Comparison of ENCODE assay signal across 9 cellular contexts in the genomic region with DNA sequence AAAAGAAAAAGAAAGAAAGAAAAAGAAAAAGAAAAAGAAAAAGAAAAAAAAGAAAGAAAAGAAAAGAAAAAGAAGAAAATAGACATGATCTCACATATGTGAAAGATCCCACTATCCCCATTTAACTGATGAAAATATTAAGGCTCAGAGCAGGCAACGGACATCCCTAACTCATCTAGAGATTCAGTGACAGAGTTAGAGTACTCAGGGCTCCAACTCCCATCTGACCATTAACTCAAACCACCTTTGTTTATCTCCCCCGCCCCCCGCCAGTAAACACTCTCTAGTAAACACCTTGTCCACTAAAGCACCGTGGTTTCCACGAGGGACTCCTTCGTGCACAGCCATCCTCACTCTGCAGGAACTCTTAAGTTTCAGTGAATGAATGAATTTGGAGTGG.
DNase-seq lines count a peak whose midpoint lies in the region; ATAC-seq and TF ChIP-seq lines count a peak whose summit lies in the region.
"Had no signal": no experiment of that assay in that cellular context is flagged by ENCODE, and none has a peak within 500 bp of the region (broad histone marks: within the 10 kb centered on the region; RNA-seq: fewer than 3 reads in every experiment).

No MANE protein-coding gene starts in this region.

- intact Hi-C loops in sigmoid colon (cut with DNase I), result loop anchor here (2.0 to 5.0 kb wide), 2 partner anchors 74 to 246 kb away; no protein-coding TSS in a partner anchor

- TF ChIP-seq CTCF in foreskin keratinocyte (conservative IDR thresholded peaks at IDR 0.05) (no peak), sigmoid colon (IDR thresholded peaks at IDR 0.05) (no peak)

- H3K4me1 Mint-ChIP-seq in T-helper 17 cell, result peaks cover 45% of the 10 kb centered on the region

- DNase-seq in T-helper 17 cell (no peak), foreskin keratinocyte (no peak), sigmoid colon (no peak), amniotic stem cell (lab: John Stamatoyannopoulos, UW) (no peak), DMS153 treated with DMSO at 0.1 percent for 48 hours (lab: John Stamatoyannopoulos, UW; ENCODE audit: unreplicated experiment) (no peak)
- no peak for DNase-seq in activated CD4-positive, alpha-beta T cell treated with anti-CD3 and anti-CD28 coated beads for 1 hour

- no peaks in the 10 kb centered on the region for H3K36me3 ChIP-seq in ES-I3 (ENCODE audit: insufficient read depth, low read length)
- no peaks in the 10 kb centered on the region for H3K36me3 ChIP-seq in sigmoid colon

- H3K9me3 ChIP-seq in ES-I3 (ENCODE audit: control insufficient read depth, insufficient read depth, low read length), result no peaks in the 10 kb centered on the region
- H3K9me3 ChIP-seq in T-helper 17 cell (ENCODE audit: control insufficient read depth, low read length, poor library complexity, severe bottlenecking), result no peaks in the 10 kb centered on the region
- H3K9me3 ChIP-seq in sigmoid colon, result no peaks in the 10 kb centered on the region

- H3K4me3 Mint-ChIP-seq in T-helper 17 cell, result peak overlapping the region; percentile 92

- H3K9ac ChIP-seq in ES-I3 (ENCODE audit: low read depth, low read length), result peak overlapping the region; percentile 56; the same call in 1 of the 2 replicates

- no peak for TF ChIP-seq EP300 in sigmoid colon (IDR thresholded peaks at IDR 0.05)

- no peak overlapping the region for H3K4me3 ChIP-seq in sigmoid colon

- no peak for ATAC-seq in T-helper 17 cell
- no peak for ATAC-seq in foreskin keratinocyte
- ATAC-seq in GM18861 (IDR thresholded peaks at IDR 0.05; ENCODE audit: unreplicated experiment), result no peak
- ATAC-seq: activated CD4-positive, CD25-positive, alpha-beta regulatory T cell treated with anti-CD3 and anti-CD28 coated beads, Interleukin-2, amount 50 U/mL, for 24 hours had no signal

- H3K36me3 Mint-ChIP-seq in T-helper 17 cell (ENCODE audit: low read depth), result peaks cover 2% of the 10 kb centered on the region

- H3K27ac ChIP-seq in foreskin keratinocyte (peak overlapping the region; percentile 96), sigmoid colon (peak overlapping the region; percentile 87 to 98 (median 94))

- H3K27me3 ChIP-seq in foreskin keratinocyte, result no peaks in the 10 kb centered on the region
- no peaks in the 10 kb centered on the region for H3K27me3 ChIP-seq in sigmoid colon

- no peaks in the 10 kb centered on the region for H3K27me3 Mint-ChIP-seq in T-helper 17 cell

- H3K27ac Mint-ChIP-seq in T-helper 17 cell, result peak overlapping the region; percentile 99

- no peak for TF ChIP-seq POLR2A in sigmoid colon (IDR thresholded peaks at IDR 0.05)

- WGBS in sigmoid colon, 2 donors, result 55 to 68% methylated on average over 6 of the region's 6 CpGs

- H3K4me1 ChIP-seq in ES-I3 (ENCODE audit: insufficient read depth, low read length), result peaks cover 30% of the 10 kb centered on the region
- peaks cover 27% of the 10 kb centered on the region for H3K4me1 ChIP-seq in foreskin keratinocyte
- H3K4me1 ChIP-seq in sigmoid colon, result peaks cover 0 to 50% (median 41%) of the 10 kb centered on the region in 4 donors
